13 cellular contexts compared by ENCODE assay signal in the genomic region with DNA sequence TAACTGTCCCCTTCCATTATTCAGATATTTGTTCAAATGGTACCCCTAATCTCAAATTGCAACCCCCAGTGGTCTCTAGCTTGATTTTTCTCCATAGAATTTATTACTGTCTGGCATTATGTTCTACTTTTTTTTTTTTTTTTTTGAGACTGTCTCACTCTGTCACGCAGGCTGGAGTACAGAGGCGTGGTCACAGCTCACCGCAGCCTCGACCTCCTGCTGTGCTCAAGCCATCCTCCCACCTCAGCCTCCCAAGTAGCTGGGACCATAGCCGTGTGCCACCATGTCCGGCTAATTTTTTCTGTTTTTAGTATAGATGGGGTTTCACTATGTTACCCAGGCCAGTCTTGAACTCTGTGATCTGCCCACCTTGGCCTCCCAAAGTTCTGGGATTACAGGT. TPM values are rescaled to one million over a fixed set of nuclear protein-coding genes. Genes with fewer than 3 reads are reported as not detected.
DNase-seq lines count a peak whose midpoint lies in the region; ATAC-seq lines count a peak whose summit lies in the region.
"Had no signal": no experiment of that assay in that cellular context is flagged by ENCODE, and none has a peak within 500 bp of the region (broad histone marks: within the 10 kb centered on the region; RNA-seq: fewer than 3 reads in every experiment).

No MANE protein-coding gene starts in this region.

- H3K27ac Mint-ChIP-seq in activated CD4-positive, alpha-beta T cell treated with anti-CD3 and anti-CD28 coated beads, Interleukin-2, amount 10 ng/mL, durations not matched to agents 24 days and 14 days: peak overlapping the region; percentile 93
- H3K27ac Mint-ChIP-seq in activated T-helper 2 cell treated with anti-CD3 and anti-CD28 coated beads, Interferon-gamma antibody, Interleukin-2, Interleukin-4, amounts not matched to agents 10 μg/mL and 5 μg/mL and 100 μg/mL, durations not matched to agents 14 hours and 24 hours and 36 hours: peak overlapping the region; percentile 87

- no peak overlapping the region for H3K23ac ChIP-seq in trophoblast cell (ENCODE audit: low read length)

- H3K4ac ChIP-seq in trophoblast cell (ENCODE audit: low read depth, low read length): peak overlapping the region; percentile 59

- intact Hi-C loops in activated CD4-positive, alpha-beta T cell treated with anti-CD3 and anti-CD28 coated beads, Interleukin-2, amount 10 ng/mL, durations not matched to agents 24 days and 14 days (cut with micrococcal nuclease): loop anchor here (2.0 to 10.0 kb wide), 5 partner anchors 45 to 232 kb away; no protein-coding TSS in a partner anchor
- intact Hi-C loops in activated T-helper 2 cell treated with anti-CD3 and anti-CD28 coated beads, Interferon-gamma antibody, Interleukin-2, Interleukin-4, amounts not matched to agents 10 μg/mL and 5 μg/mL and 100 μg/mL, durations not matched to agents 14 hours and 24 hours and 36 hours (cut with micrococcal nuclease): loop anchor here (2.0 to 5.0 kb wide), 5 partner anchors 45 to 1832 kb away; partner anchors contain the start of genes DCP2, SRP19 and WDR36
- intact Hi-C loops in Right ventricle myocardium superior (cut with DNase I): loop anchor here (5.0 kb wide), 1 partner anchor 62 kb away; the partner anchor contains the start of gene SRP19

- H3K27ac ChIP-seq in Karpas-422 (ENCODE audit: low read length) (no peak overlapping the region), trophoblast cell (ENCODE audit: low read depth, low read length) (no peak overlapping the region)

- no peaks in the 10 kb centered on the region for H3K9me2 ChIP-seq in Karpas-422 (replicated peaks; ENCODE audit: insufficient read depth, low read length)

- H2AFZ ChIP-seq in Karpas-422 (ENCODE audit: low read length) (peak overlapping the region; percentile 40; the same call in 1 of the 2 replicates), trophoblast cell (ENCODE audit: insufficient read depth, low read length, poor library complexity) (no peak overlapping the region)

- no peak overlapping the region for H3K14ac ChIP-seq in trophoblast cell (ENCODE audit: low read length)

- H2BK120ac ChIP-seq in trophoblast cell (ENCODE audit: insufficient read depth, low read length, poor library complexity): no peak overlapping the region

- H3K9ac ChIP-seq in Karpas-422 (ENCODE audit: low read length) (no peak overlapping the region), trophoblast cell (ENCODE audit: low read length) (no peak overlapping the region)

- H2AK5ac ChIP-seq in trophoblast cell (ENCODE audit: low read length): no peak overlapping the region

- H3K27me3 Mint-ChIP-seq in activated CD4-positive, alpha-beta T cell treated with anti-CD3 and anti-CD28 coated beads, Interleukin-2, amount 10 ng/mL, durations not matched to agents 24 days and 14 days: no peaks in the 10 kb centered on the region
- H3K27me3 Mint-ChIP-seq in activated T-helper 2 cell treated with anti-CD3 and anti-CD28 coated beads, Interferon-gamma antibody, Interleukin-2, Interleukin-4, amounts not matched to agents 10 μg/mL and 5 μg/mL and 100 μg/mL, durations not matched to agents 14 hours and 24 hours and 36 hours (ENCODE audit: low read depth): no peaks in the 10 kb centered on the region

- peak overlapping the region; percentile 99 for H3K4me3 Mint-ChIP-seq in activated CD4-positive, alpha-beta T cell treated with anti-CD3 and anti-CD28 coated beads, Interleukin-2, amount 10 ng/mL, durations not matched to agents 24 days and 14 days
- no peak overlapping the region for H3K4me3 Mint-ChIP-seq in activated T-helper 2 cell treated with anti-CD3 and anti-CD28 coated beads, Interferon-gamma antibody, Interleukin-2, Interleukin-4, amounts not matched to agents 10 μg/mL and 5 μg/mL and 100 μg/mL, durations not matched to agents 14 hours and 24 hours and 36 hours (ENCODE audit: low read depth)

- no peaks in the 10 kb centered on the region for H3K27me3 ChIP-seq in Karpas-422 (ENCODE audit: low read length)
- no peaks in the 10 kb centered on the region for H3K27me3 ChIP-seq in trophoblast cell (ENCODE audit: insufficient read depth, low read length)
- H3K27me3 ChIP-seq: esophagus muscularis mucosa had no signal

- no peaks in the 10 kb centered on the region for H3K9me3 ChIP-seq in Karpas-422 (ENCODE audit: low read length)
- H3K9me3 ChIP-seq in trophoblast cell (ENCODE audit: insufficient read depth, low read depth, low read length): no peaks in the 10 kb centered on the region
- H3K9me3 ChIP-seq: esophagus muscularis mucosa had no signal

- H2BK5ac ChIP-seq in trophoblast cell (ENCODE audit: low read depth, low read length, poor library complexity): no peak overlapping the region

- DNase-seq in activated CD4-positive, alpha-beta T cell treated with anti-CD3 and anti-CD28 coated beads, Interleukin-2, amount 10 ng/mL, durations not matched to agents 24 days and 14 days: no peak
- DNase-seq in activated CD4-positive, alpha-beta T cell treated with anti-CD3 and anti-CD28 coated beads for 1 hour: no peak
- DNase-seq in Karpas-422 (no peak), trophoblast cell (no peak), Right ventricle myocardium superior (no peak), NCI-H1092 treated with DMSO at 0.1 percent for 48 hours (lab: John Stamatoyannopoulos, UW) (no peak)
- DNase-seq in activated T-helper 2 cell treated with anti-CD3 and anti-CD28 coated beads, Interferon-gamma antibody, Interleukin-2, Interleukin-4, amounts not matched to agents 10 μg/mL and 5 μg/mL and 100 μg/mL, durations not matched to agents 14 hours and 24 hours and 36 hours (ENCODE audit: low spot score): no peak
- DNase-seq in stimulated activated naive CD4-positive, alpha-beta T cell (lab: John Stamatoyannopoulos, UW): no peak
- DNase-seq: NCI-H226, right cardiac atrium had no signal

- H4K91ac ChIP-seq in trophoblast cell (ENCODE audit: low read depth, low read length): no peak overlapping the region

- H3K79me2 ChIP-seq in Karpas-422 (ENCODE audit: low read length) (peaks cover 30% of the 10 kb centered on the region), trophoblast cell (ENCODE audit: control insufficient read depth, insufficient read depth, low read length, poor library complexity) (peaks cover 10% of the 10 kb centered on the region)

- peaks cover 17% of the 10 kb centered on the region for H3K36me3 Mint-ChIP-seq in activated CD4-positive, alpha-beta T cell treated with anti-CD3 and anti-CD28 coated beads, Interleukin-2, amount 10 ng/mL, durations not matched to agents 24 days and 14 days (ENCODE audit: low read depth)
- H3K36me3 Mint-ChIP-seq in activated T-helper 2 cell treated with anti-CD3 and anti-CD28 coated beads, Interferon-gamma antibody, Interleukin-2, Interleukin-4, amounts not matched to agents 10 μg/mL and 5 μg/mL and 100 μg/mL, durations not matched to agents 14 hours and 24 hours and 36 hours (ENCODE audit: low read depth): peaks cover 25% of the 10 kb centered on the region

- WGBS in trophoblast cell (ENCODE audit: extremely low coverage, insufficient coverage, insufficient read length): no CpG with 5 or more reads among the region's 6 CpGs

- peaks cover 54% of the 10 kb centered on the region for H3K4me1 Mint-ChIP-seq in activated CD4-positive, alpha-beta T cell treated with anti-CD3 and anti-CD28 coated beads, Interleukin-2, amount 10 ng/mL, durations not matched to agents 24 days and 14 days
- peaks cover 53% of the 10 kb centered on the region for H3K4me1 Mint-ChIP-seq in activated T-helper 2 cell treated with anti-CD3 and anti-CD28 coated beads, Interferon-gamma antibody, Interleukin-2, Interleukin-4, amounts not matched to agents 10 μg/mL and 5 μg/mL and 100 μg/mL, durations not matched to agents 14 hours and 24 hours and 36 hours (ENCODE audit: low read depth)

- H4K8ac ChIP-seq in trophoblast cell (ENCODE audit: low read depth, low read length): no peak overlapping the region

- peak overlapping the region; percentile 85; the same call in 1 of the 2 replicates for H3K4me3 ChIP-seq in Karpas-422 (ENCODE audit: low read length)
- H3K4me3 ChIP-seq in trophoblast cell (ENCODE audit: low read depth, low read length): no peak overlapping the region

- H2BK12ac ChIP-seq in trophoblast cell (ENCODE audit: low read length): no peak overlapping the region

- H4K20me1 ChIP-seq in Karpas-422 (ENCODE audit: insufficient read depth, low read depth, low read length): no peaks in the 10 kb centered on the region

- peaks cover 14% of the 10 kb centered on the region; the same call in 1 of the 2 replicates for H3K36me3 ChIP-seq in Karpas-422 (ENCODE audit: insufficient read depth, low read length)
- peaks cover 5 to 6% of the 10 kb centered on the region in 2 experiments for H3K36me3 ChIP-seq in trophoblast cell (ENCODE audit: control insufficient read depth in 1 of 2, insufficient read depth in 2 of 2, low read length in 2 of 2)

- H3K4me1 ChIP-seq in Karpas-422 (ENCODE audit: low read length): peaks cover 55% of the 10 kb centered on the region
- peaks cover 2 to 4% of the 10 kb centered on the region in 2 experiments for H3K4me1 ChIP-seq in trophoblast cell (ENCODE audit: control insufficient read depth in 1 of 2, insufficient read depth in 2 of 2, low read length in 2 of 2)

- peak overlapping the region; percentile 92 for H3K4me2 ChIP-seq in Karpas-422 (ENCODE audit: low read depth, low read length, poor library complexity, severe bottlenecking)
- H3K4me2 ChIP-seq in trophoblast cell (ENCODE audit: low read length): no peak overlapping the region

- H3K9me3 Mint-ChIP-seq in activated CD4-positive, alpha-beta T cell treated with anti-CD3 and anti-CD28 coated beads, Interleukin-2, amount 10 ng/mL, durations not matched to agents 24 days and 14 days: no peaks in the 10 kb centered on the region
- no peaks in the 10 kb centered on the region for H3K9me3 Mint-ChIP-seq in activated T-helper 2 cell treated with anti-CD3 and anti-CD28 coated beads, Interferon-gamma antibody, Interleukin-2, Interleukin-4, amounts not matched to agents 10 μg/mL and 5 μg/mL and 100 μg/mL, durations not matched to agents 14 hours and 24 hours and 36 hours

- H4K12ac ChIP-seq in trophoblast cell (ENCODE audit: low read depth, low read length): no peak overlapping the region

- no peak overlapping the region for H3K18ac ChIP-seq in trophoblast cell (ENCODE audit: low read length)

- H3K79me1 ChIP-seq in trophoblast cell (ENCODE audit: low read length): peaks cover 13% of the 10 kb centered on the region

- no peak for ATAC-seq in Right ventricle myocardium superior (ENCODE audit: poor library complexity)
- ATAC-seq: activated CD4-positive, CD25-positive, alpha-beta regulatory T cell treated with anti-CD3 and anti-CD28 coated beads, Interleukin-2, amount 50 U/mL, for 24 hours; right cardiac atrium; SK-N-SH treated with all-trans-retinoic acid at 6 μM for 48 hours had no signal

RNA-seq across cellular contexts. Expression of gene REEP5, which starts 2.0 kb away (rescaled TPM):
- total RNA-seq in activated CD4-positive, alpha-beta T cell treated with anti-CD3 and anti-CD28 coated beads, Interleukin-2, amount 10 ng/mL, durations not matched to agents 24 days and 14 days: 74.4 and 75.3 TPM in 2 replicates
- total RNA-seq in Karpas-422 (2014; rRNA removed; shearing (Covaris generic); ENCODE audit: low replicate concordance): 127 and 197 TPM in 2 replicates
- total RNA-seq in activated T-helper 2 cell treated with anti-CD3 and anti-CD28 coated beads, Interferon-gamma antibody, Interleukin-2, Interleukin-4, amounts not matched to agents 10 μg/mL and 5 μg/mL and 100 μg/mL, durations not matched to agents 14 hours and 24 hours and 36 hours: 83.4 and 85.6 TPM in 2 replicates
- polyA plus RNA-seq in trophoblast cell (2013): 69.4 and 75.4 TPM in 2 replicates
- 112 TPM for total RNA-seq in Right ventricle myocardium superior

RNA-seq across cellular contexts. Expression of gene DCP2, which starts 52.6 kb away (rescaled TPM):
- total RNA-seq in activated CD4-positive, alpha-beta T cell treated with anti-CD3 and anti-CD28 coated beads, Interleukin-2, amount 10 ng/mL, durations not matched to agents 24 days and 14 days: 73.6 and 78.8 TPM in 2 replicates
- total RNA-seq in Karpas-422 (2014; rRNA removed; shearing (Covaris generic); ENCODE audit: low replicate concordance): 74.2 and 128 TPM in 2 replicates
- total RNA-seq in activated T-helper 2 cell treated with anti-CD3 and anti-CD28 coated beads, Interferon-gamma antibody, Interleukin-2, Interleukin-4, amounts not matched to agents 10 μg/mL and 5 μg/mL and 100 μg/mL, durations not matched to agents 14 hours and 24 hours and 36 hours: 81.6 and 84.1 TPM in 2 replicates
- polyA plus RNA-seq in trophoblast cell (2013): 52.1 and 52.8 TPM in 2 replicates
- 19.2 TPM for total RNA-seq in Right ventricle myocardium superior
